8 cellular contexts compared by ENCODE assay signal in genomic region chr17:36705651-36706436, GRCh38.
DNase-seq lines count a peak whose midpoint lies in the region; ATAC-seq, FAIRE-seq and TF ChIP-seq lines count a peak whose summit lies in the region.

No MANE protein-coding gene starts in this region.

- H3K4me1 ChIP-seq in keratinocyte (ENCODE audit: control insufficient read depth, extremely low read depth, insufficient read depth, low read length), result no peaks in the 10 kb centered on the region

- in situ Hi-C loops in SK-MEL-5 (cut with HindIII; ENCODE audit: low pct_unique_long_range_greater_than_20kb, low sequenced_read_pairs), result no loop called here

- no peak overlapping the region for H3K4me2 ChIP-seq in keratinocyte (ENCODE audit: control insufficient read depth, extremely low read depth, insufficient read depth, low read depth, low read length)

- H3K4me3 Mint-ChIP-seq in activated naive CD8-positive, alpha-beta T cell treated with anti-CD3 and anti-CD28 coated beads, Interleukin-2, amount 50 U/mL, for 24 hours, result no peak overlapping the region
- H3K4me3 Mint-ChIP-seq in stimulated activated memory B cell treated with anti-CD40 and anti-IgM and Interleukin-4, amounts not matched to agents 10 μg/mL and 1 μg/mL and 100 μg/mL, for 72 hours, result no peak overlapping the region

- no peak overlapping the region for H3K27ac ChIP-seq in keratinocyte (ENCODE audit: control insufficient read depth, insufficient read depth, low read length)

- dilution Hi-C loops in keratinocyte (cut with MboI; ENCODE audit: extremely low pct_ligation_motif_present, low sequenced_read_pairs), result no loop called here

- no peaks in the 10 kb centered on the region for H3K36me3 Mint-ChIP-seq in activated naive CD8-positive, alpha-beta T cell treated with anti-CD3 and anti-CD28 coated beads, Interleukin-2, amount 50 U/mL, for 24 hours (ENCODE audit: low read depth)
- peaks cover 7% of the 10 kb centered on the region for H3K36me3 Mint-ChIP-seq in stimulated activated memory B cell treated with anti-CD40 and anti-IgM and Interleukin-4, amounts not matched to agents 10 μg/mL and 1 μg/mL and 100 μg/mL, for 72 hours

- peaks cover 3% of the 10 kb centered on the region for H4K20me1 ChIP-seq in keratinocyte (ENCODE audit: control insufficient read depth, extremely low read depth, insufficient read depth, low read length)

- DNase-seq in GM06990 (ENCODE audit: extremely low read depth, insufficient read length), result no peak
- peak; percentile 14 for DNase-seq in MV-4-11 (lab: John Stamatoyannopoulos, UW)
- DNase-seq in SK-MEL-5 (ENCODE audit: low read depth, low spot score), result peak; percentile 59
- peak; percentile 58 for DNase-seq in activated naive CD8-positive, alpha-beta T cell treated with anti-CD3 and anti-CD28 coated beads, Interleukin-2, amount 50 U/mL, for 24 hours
- no peak for DNase-seq in keratinocyte (ENCODE audit: low read depth, low spot score)

- ATAC-seq in activated naive CD8-positive, alpha-beta T cell treated with anti-CD3 and anti-CD28 coated beads, Interleukin-2, amount 50 U/mL, for 24 hours, result peak; percentile 70
- ATAC-seq in stimulated activated memory B cell treated with anti-CD40 and anti-IgM and Interleukin-4, amounts not matched to agents 10 μg/mL and 1 μg/mL and 100 μg/mL, for 72 hours, result peak; percentile 75
- ATAC-seq in GM21423 (IDR thresholded peaks at IDR 0.05; ENCODE audit: unreplicated experiment) (no peak), GM21825 (IDR thresholded peaks at IDR 0.05; ENCODE audit: unreplicated experiment) (no peak)

- no peak overlapping the region for H3K27ac Mint-ChIP-seq in activated naive CD8-positive, alpha-beta T cell treated with anti-CD3 and anti-CD28 coated beads, Interleukin-2, amount 50 U/mL, for 24 hours
- H3K27ac Mint-ChIP-seq in stimulated activated memory B cell treated with anti-CD40 and anti-IgM and Interleukin-4, amounts not matched to agents 10 μg/mL and 1 μg/mL and 100 μg/mL, for 72 hours, result no peak overlapping the region

- FAIRE-seq in keratinocyte (lab: Jason Lieb, UNC), result no peak

- H3K27me3 ChIP-seq in GM06990 (replicated peaks; ENCODE audit: control insufficient read depth, insufficient read depth, low read length) (peaks cover 1% of the 10 kb centered on the region; the same call in 1 of the 2 replicates), keratinocyte (ENCODE audit: control insufficient read depth, extremely low read depth, insufficient read depth, low read length) (peaks cover 23% of the 10 kb centered on the region)

- peaks cover 35% of the 10 kb centered on the region for H3K27me3 Mint-ChIP-seq in activated naive CD8-positive, alpha-beta T cell treated with anti-CD3 and anti-CD28 coated beads, Interleukin-2, amount 50 U/mL, for 24 hours
- H3K27me3 Mint-ChIP-seq in stimulated activated memory B cell treated with anti-CD40 and anti-IgM and Interleukin-4, amounts not matched to agents 10 μg/mL and 1 μg/mL and 100 μg/mL, for 72 hours, result peaks cover 56% of the 10 kb centered on the region

- no peak overlapping the region for H3K9ac ChIP-seq in keratinocyte (ENCODE audit: control insufficient read depth, extremely low read depth, insufficient read depth, low read length)

- H3K36me3 ChIP-seq in GM06990 (ENCODE audit: control insufficient read depth, insufficient read depth, low read length) (no peaks in the 10 kb centered on the region), keratinocyte (ENCODE audit: control insufficient read depth in 2 of 2, extremely low read depth in 1 of 2, insufficient read depth in 2 of 2, low read length in 2 of 2) (no peaks in the 10 kb centered on the region)

- no peaks in the 10 kb centered on the region for H3K79me2 ChIP-seq in keratinocyte (ENCODE audit: control insufficient read depth, insufficient read depth, low read length)

- H3K4me1 Mint-ChIP-seq in activated naive CD8-positive, alpha-beta T cell treated with anti-CD3 and anti-CD28 coated beads, Interleukin-2, amount 50 U/mL, for 24 hours, result no peaks in the 10 kb centered on the region
- peaks cover 5% of the 10 kb centered on the region for H3K4me1 Mint-ChIP-seq in stimulated activated memory B cell treated with anti-CD40 and anti-IgM and Interleukin-4, amounts not matched to agents 10 μg/mL and 1 μg/mL and 100 μg/mL, for 72 hours

- H3K4me3 ChIP-seq in GM06990 (replicated peaks; ENCODE audit: low read depth, low read length) (no peak overlapping the region), keratinocyte (ENCODE audit: control insufficient read depth in 2 of 3, extremely low read depth in 1 of 3, insufficient read depth in 2 of 3, low read depth in 1 of 3, low read length in 3 of 3) (no peak overlapping the region)

- H2AFZ ChIP-seq in keratinocyte (ENCODE audit: control insufficient read depth, low read length), result no peak overlapping the region

- H3K9me1 ChIP-seq in keratinocyte (ENCODE audit: control insufficient read depth, extremely low read depth, insufficient read depth, low read length), result no peaks in the 10 kb centered on the region

- no peaks in the 10 kb centered on the region for H3K9me3 ChIP-seq in keratinocyte (ENCODE audit: control insufficient read depth, low read depth, low read length)

- TF ChIP-seq CTCF in GM06990 (IDR thresholded peaks at IDR 0.05; ENCODE audit: insufficient read depth, low read length, poor library complexity, severe bottlenecking) (peak; percentile 81), keratinocyte (optimal IDR thresholded peaks at IDR 0.05 in 1 of 3, IDR thresholded peaks at IDR 0.05 in 1 of 3, conservative IDR thresholded peaks at IDR 0.05 in 1 of 3; ENCODE audit: extremely low read depth in 1 of 3, insufficient read depth in 2 of 3, low read length in 3 of 3) (peak; percentile 72 to 87 (median 79))

- no peaks in the 10 kb centered on the region for H3K9me3 Mint-ChIP-seq in activated naive CD8-positive, alpha-beta T cell treated with anti-CD3 and anti-CD28 coated beads, Interleukin-2, amount 50 U/mL, for 24 hours
- H3K9me3 Mint-ChIP-seq in stimulated activated memory B cell treated with anti-CD40 and anti-IgM and Interleukin-4, amounts not matched to agents 10 μg/mL and 1 μg/mL and 100 μg/mL, for 72 hours, result no peaks in the 10 kb centered on the region

Comparison
In these comparisons a context has a peak if more than half of its experiments do, and no peak if none do; other contexts are left out.
1. DNase-seq: peak in MV-4-11 (single experiment), SK-MEL-5 (single experiment) and activated naive CD8-positive, alpha-beta T cell treated with anti-CD3 and anti-CD28 coated beads, Interleukin-2, amount 50 U/mL, for 24 hours (single experiment); none in GM06990 (single experiment) and keratinocyte (single experiment).
2. ATAC-seq: peak in activated naive CD8-positive, alpha-beta T cell treated with anti-CD3 and anti-CD28 coated beads, Interleukin-2, amount 50 U/mL, for 24 hours (single experiment) and stimulated activated memory B cell treated with anti-CD40 and anti-IgM and Interleukin-4, amounts not matched to agents 10 μg/mL and 1 μg/mL and 100 μg/mL, for 72 hours (single experiment); none in GM21423 (single experiment) and GM21825 (single experiment).